31 cellular contexts compared by ENCODE assay signal in genomic region chrX:133362538-133362937, GRCh38. TPM values are rescaled to one million over a fixed set of nuclear protein-coding genes. Genes with fewer than 3 reads are reported as not detected.
"Had no signal": no experiment of that assay in that cellular context is flagged by ENCODE, and none has a peak within 500 bp of the region (broad histone marks: within the 10 kb centered on the region; RNA-seq: fewer than 3 reads in every experiment).

No MANE protein-coding gene starts in this region.

- H3K36me3 ChIP-seq: brain microvascular endothelial cell, heart right ventricle, left lung, lower lobe of right lung, neutrophil, stomach, transverse colon, WERI-Rb-1 had no signal

- ATAC-seq: activated CD4-positive, CD25-positive, alpha-beta regulatory T cell treated with anti-CD3 and anti-CD28 coated beads, Interleukin-2, amount 50 U/mL, for 24 hours; effector memory CD8-positive, alpha-beta T cell; heart right ventricle; left lung; lower lobe of right lung; mucosa of descending colon; natural killer cell treated with Interleukin-12 subunit alpha and Interleukin-12 subunit beta and Interleukin-15 and Interleukin-18, amount 100 ng/mL, for 72 hours; stimulated activated naive B cell treated with anti-CD40 and anti-IgM and Interleukin-4, amounts not matched to agents 10 μg/mL and 1 μg/mL and 100 μg/mL, for 72 hours had no signal

- H3K27ac ChIP-seq: brain microvascular endothelial cell, heart right ventricle, left lung, lower lobe of right lung, neutrophil, stomach, transverse colon, WERI-Rb-1 had no signal

- H3K4me1 Mint-ChIP-seq: stimulated activated naive B cell treated with anti-CD40 and anti-IgM and Interleukin-4, amounts not matched to agents 10 μg/mL and 1 μg/mL and 100 μg/mL, for 72 hours had no signal

- H3K36me3 Mint-ChIP-seq: activated naive CD8-positive, alpha-beta T cell; natural killer cell treated with Interleukin-12 subunit alpha and Interleukin-12 subunit beta and Interleukin-15 and Interleukin-18, amount 100 ng/mL, for 72 hours; stimulated activated naive B cell treated with anti-CD40 and anti-IgM and Interleukin-4, amounts not matched to agents 10 μg/mL and 1 μg/mL and 100 μg/mL, for 72 hours had no signal

- DNase-seq: activated CD4-positive, alpha-beta T cell treated with anti-CD3 and anti-CD28 coated beads for 48 hours; activated CD4-positive, alpha-beta T cell treated with anti-CD3 and anti-CD28 coated beads, Interleukin-2, amount 50 U/mL, for 48 hours; activated CD8-positive, alpha-beta memory T cell treated with anti-CD3 and anti-CD28 coated beads for 24 hours; activated effector memory CD4-positive, alpha-beta T cell treated with Interleukin-2 at 50 U/mL for 16 hours; activated naive CD4-positive, alpha-beta T cell treated with Interleukin-2 at 50 U/mL for 16 hours; anterior cingulate cortex; brain microvascular endothelial cell; cortex of kidney; effector memory CD8-positive, alpha-beta T cell; heart right ventricle; left lung; lower lobe of right lung; mesendoderm; mucosa of descending colon; retina; stimulated activated CD4-positive, alpha-beta T cell treated with anti-CD3 and anti-CD28 coated beads, Interleukin-1b, Interleukin-23, amount 100 ng/mL, for 48 hours; stimulated activated CD4-positive, alpha-beta T cell treated with anti-CD3 and anti-CD28 coated beads, Interleukin-4, amount 100 ng/mL, for 4 hours; stimulated activated CD8-positive, alpha-beta memory T cell treated with anti-CD3 and anti-CD28 coated beads, Interleukin-4, amount 100 ng/mL, for 48 hours; stimulated activated naive B cell treated with anti-CD40 and anti-IgM and Interleukin-4, amounts not matched to agents 10 μg/mL and 1 μg/mL and 100 μg/mL, for 72 hours; stomach; T1000; transverse colon; WERI-Rb-1 had no signal

- H3K9me3 Mint-ChIP-seq: effector memory CD8-positive, alpha-beta T cell; natural killer cell treated with Interleukin-12 subunit alpha and Interleukin-12 subunit beta and Interleukin-15 and Interleukin-18, amount 100 ng/mL, for 72 hours; stimulated activated naive B cell treated with anti-CD40 and anti-IgM and Interleukin-4, amounts not matched to agents 10 μg/mL and 1 μg/mL and 100 μg/mL, for 72 hours; T-helper 1 cell treated with Interleukin-12 subunit alpha and Interleukin-12 subunit beta and Interleukin-4 antibody, amounts not matched to agents 30 μg/mL and 1 μg/mL, for 36 hours had no signal

- H3K27me3 Mint-ChIP-seq: activated naive CD8-positive, alpha-beta T cell; effector memory CD8-positive, alpha-beta T cell; progenitor cell of endocrine pancreas had no signal

- H3K27ac Mint-ChIP-seq: activated naive CD8-positive, alpha-beta T cell; effector memory CD8-positive, alpha-beta T cell; natural killer cell treated with Interleukin-12 subunit alpha and Interleukin-12 subunit beta and Interleukin-15 and Interleukin-18, amount 100 ng/mL, for 72 hours; stimulated activated naive B cell treated with anti-CD40 and anti-IgM and Interleukin-4, amounts not matched to agents 10 μg/mL and 1 μg/mL and 100 μg/mL, for 72 hours; T-helper 1 cell treated with Interleukin-12 subunit alpha and Interleukin-12 subunit beta and Interleukin-4 antibody, amounts not matched to agents 30 μg/mL and 1 μg/mL, for 36 hours had no signal

- H3K4me3 ChIP-seq: heart right ventricle, left lung, lower lobe of right lung, mucosa of descending colon, smooth muscle cell, stomach, transverse colon had no signal

- H3K4me2 ChIP-seq: smooth muscle cell had no signal

- H3K9me3 ChIP-seq: heart right ventricle, left lung, lower lobe of right lung, mucosa of descending colon, neutrophil, stomach, transverse colon had no signal

- H3K4me3 Mint-ChIP-seq: activated naive CD8-positive, alpha-beta T cell; effector memory CD8-positive, alpha-beta T cell; natural killer cell treated with Interleukin-12 subunit alpha and Interleukin-12 subunit beta and Interleukin-15 and Interleukin-18, amount 100 ng/mL, for 72 hours; stimulated activated naive B cell treated with anti-CD40 and anti-IgM and Interleukin-4, amounts not matched to agents 10 μg/mL and 1 μg/mL and 100 μg/mL, for 72 hours; T-helper 1 cell treated with Interleukin-12 subunit alpha and Interleukin-12 subunit beta and Interleukin-4 antibody, amounts not matched to agents 30 μg/mL and 1 μg/mL, for 36 hours had no signal

- H3K27me3 ChIP-seq: brain microvascular endothelial cell, left lung, neutrophil, transverse colon had no signal

- H3K4me1 ChIP-seq: left lung, lower lobe of right lung had no signal

RNA-seq across cellular contexts. Expression of gene GPC4, which starts 52.8 kb away (rescaled TPM):
- total RNA-seq: natural killer cell treated with Interleukin-12 subunit alpha and Interleukin-12 subunit beta and Interleukin-15 and Interleukin-18, amount 100 ng/mL, for 72 hours had no signal
- polyA plus RNA-seq: endothelial cell of umbilical vein had no signal
